23 cellular contexts compared by ENCODE assay signal in the genomic region with DNA sequence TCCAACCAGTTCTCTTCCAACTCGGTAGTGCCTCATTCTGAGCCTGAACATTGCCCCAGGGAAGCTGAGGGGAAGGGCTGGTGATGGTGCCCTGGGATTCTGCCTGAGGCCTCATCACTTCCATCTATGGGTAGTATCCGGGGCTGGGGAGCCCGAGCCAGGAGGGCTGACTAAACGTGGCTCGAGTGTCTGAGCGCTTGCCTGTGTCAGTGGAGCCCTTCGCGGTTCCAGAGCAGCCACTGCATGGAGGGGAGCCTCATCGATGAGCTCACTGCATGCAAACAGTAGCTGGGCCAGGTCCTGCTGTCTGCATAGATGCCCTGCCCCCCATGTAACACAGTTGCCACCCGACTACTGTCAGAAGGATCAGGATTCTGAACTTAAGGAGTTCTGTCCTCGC.
DNase-seq lines count a peak whose midpoint lies in the region; ATAC-seq and TF ChIP-seq lines count a peak whose summit lies in the region.
"Had no signal": no experiment of that assay in that cellular context is flagged by ENCODE, and none has a peak within 500 bp of the region (broad histone marks: within the 10 kb centered on the region; RNA-seq: fewer than 3 reads in every experiment).

No MANE protein-coding gene starts in this region.

- H2BK120ac ChIP-seq in trophoblast cell (ENCODE audit: insufficient read depth, low read length, poor library complexity): no peak overlapping the region

- H3K36me3 Mint-ChIP-seq in HFFc6 (ENCODE audit: low read depth): peaks cover 7% of the 10 kb centered on the region
- H3K36me3 Mint-ChIP-seq in CD4-positive, alpha-beta T cell (ENCODE audit: low read depth): no peaks in the 10 kb centered on the region
- H3K36me3 Mint-ChIP-seq: naive thymus-derived CD4-positive, alpha-beta T cell had no signal

- H3K79me1 ChIP-seq in trophoblast cell (ENCODE audit: low read length): no peaks in the 10 kb centered on the region

- intact Hi-C loops in CD4-positive, alpha-beta T cell (cut with DNase I, micrococcal nuclease): no loop called here

- H3K9ac ChIP-seq in trophoblast cell (ENCODE audit: low read length): no peak overlapping the region
- H3K9ac ChIP-seq: BLaER1 treated with 17β-estradiol and CSF1 and Interleukin-3, amounts not matched to agents 10 nM and 100 nM; parathyroid adenoma had no signal

- no peak overlapping the region for H2AFZ ChIP-seq in trophoblast cell (ENCODE audit: insufficient read depth, low read length, poor library complexity)
- H2AFZ ChIP-seq: parathyroid adenoma had no signal

- H3K4me3 ChIP-seq in brain microvascular endothelial cell (ENCODE audit: low read depth, low read length) (no peak overlapping the region), trophoblast cell (ENCODE audit: low read depth, low read length) (peak overlapping the region; percentile 11)
- H3K4me3 ChIP-seq: BLaER1 treated with 17β-estradiol and CSF1 and Interleukin-3, amounts not matched to agents 10 nM and 100 nM; breast epithelium; colonic mucosa; Peyer's patch; SK-N-MC; tibial nerve had no signal

- H3K23ac ChIP-seq in trophoblast cell (ENCODE audit: low read length): no peak overlapping the region

- no peak overlapping the region for H3K4me2 ChIP-seq in trophoblast cell (ENCODE audit: low read length)
- H3K4me2 ChIP-seq: BLaER1 treated with 17β-estradiol and CSF1 and Interleukin-3, amounts not matched to agents 10 nM and 100 nM had no signal

- WGBS in trophoblast cell (ENCODE audit: extremely low coverage, insufficient coverage, insufficient read length): no CpG with 5 or more reads among the region's 11 CpGs

- H3K27me3 ChIP-seq in brain microvascular endothelial cell (replicated peaks): no peaks in the 10 kb centered on the region
- no peaks in the 10 kb centered on the region for H3K27me3 ChIP-seq in trophoblast cell (ENCODE audit: insufficient read depth, low read length)
- H3K27me3 ChIP-seq in CD4-positive, alpha-beta T cell (ENCODE audit: control insufficient read depth, insufficient read depth, low read length): peaks cover 16% of the 10 kb centered on the region
- H3K27me3 ChIP-seq: breast epithelium, Peyer's patch, tibial nerve had no signal

- POLR2A ChIA-PET in CD4-positive, alpha-beta T cell (lab: Charles Lee): no interaction called here

- CTCF ChIA-PET in CD4-positive, alpha-beta T cell (lab: Charles Lee): no interaction called here

- H3K9me3 ChIP-seq in trophoblast cell (ENCODE audit: insufficient read depth, low read depth, low read length): no peaks in the 10 kb centered on the region
- no peaks in the 10 kb centered on the region for H3K9me3 ChIP-seq in CD4-positive, alpha-beta T cell (ENCODE audit: control insufficient read depth, low read length)
- H3K9me3 ChIP-seq: BLaER1 treated with 17β-estradiol and CSF1 and Interleukin-3, amounts not matched to agents 10 nM and 100 nM; breast epithelium; colonic mucosa; Peyer's patch; tibial nerve had no signal

- H3K27ac Mint-ChIP-seq in HFFc6: peak overlapping the region; percentile 78
- H3K27ac Mint-ChIP-seq in CD4-positive, alpha-beta T cell: no peak overlapping the region
- H3K27ac Mint-ChIP-seq: activated naive CD8-positive, alpha-beta T cell treated with anti-CD3 and anti-CD28 coated beads, Interleukin-2, amount 50 U/mL, for 24 hours; naive thymus-derived CD4-positive, alpha-beta T cell; stimulated activated naive CD8-positive, alpha-beta T cell treated with anti-CD3 and anti-CD28 coated beads, Interleukin-15, Interleukin-2, amounts not matched to agents 100 ng/mL and 50 ng/mL, for 24 hours had no signal

- peak overlapping the region; percentile 57 for H3K4me3 Mint-ChIP-seq in HFFc6
- H3K4me3 Mint-ChIP-seq in CD4-positive, alpha-beta T cell: no peak overlapping the region
- H3K4me3 Mint-ChIP-seq: activated naive CD8-positive, alpha-beta T cell treated with anti-CD3 and anti-CD28 coated beads, Interleukin-2, amount 50 U/mL, for 24 hours; naive thymus-derived CD4-positive, alpha-beta T cell; stimulated activated naive CD8-positive, alpha-beta T cell treated with anti-CD3 and anti-CD28 coated beads, Interleukin-15, Interleukin-2, amounts not matched to agents 100 ng/mL and 50 ng/mL, for 24 hours had no signal

- H3K27ac ChIP-seq in brain microvascular endothelial cell (no peak overlapping the region), trophoblast cell (ENCODE audit: low read depth, low read length) (no peak overlapping the region)
- H3K27ac ChIP-seq in CD4-positive, alpha-beta T cell (ENCODE audit: low read depth, low read length): no peak overlapping the region
- H3K27ac ChIP-seq: BLaER1 treated with 17β-estradiol and CSF1 and Interleukin-3, amounts not matched to agents 10 nM and 100 nM; breast epithelium; colonic mucosa; parathyroid adenoma; Peyer's patch; SK-N-MC; tibial nerve had no signal

- no peaks in the 10 kb centered on the region for H3K9me3 Mint-ChIP-seq in HFFc6
- no peaks in the 10 kb centered on the region for H3K9me3 Mint-ChIP-seq in CD4-positive, alpha-beta T cell
- H3K9me3 Mint-ChIP-seq: activated naive CD8-positive, alpha-beta T cell treated with anti-CD3 and anti-CD28 coated beads, Interleukin-2, amount 50 U/mL, for 24 hours; naive thymus-derived CD4-positive, alpha-beta T cell had no signal

- in situ Hi-C loops in brain microvascular endothelial cell (cut with HindIII; ENCODE audit: low pct_ligation_motif_present, low sequenced_read_pairs): no loop called here

- no peak overlapping the region for H3K18ac ChIP-seq in trophoblast cell (ENCODE audit: low read length)

- H3K4me1 ChIP-seq in trophoblast cell (ENCODE audit: control insufficient read depth in 1 of 2, insufficient read depth in 2 of 2, low read length in 2 of 2): peaks cover 13 to 23% of the 10 kb centered on the region in 2 experiments
- H3K4me1 ChIP-seq: parathyroid adenoma had no signal

- ATAC-seq in CD4-positive, alpha-beta T cell (ENCODE audit: poor library complexity): no peak
- no peak for ATAC-seq in GM19467 (IDR thresholded peaks at IDR 0.05; ENCODE audit: unreplicated experiment)
- ATAC-seq: activated naive CD8-positive, alpha-beta T cell treated with anti-CD3 and anti-CD28 coated beads, Interleukin-2, amount 50 U/mL, for 24 hours; naive thymus-derived CD4-positive, alpha-beta T cell had no signal

- peaks cover 9% of the 10 kb centered on the region for H3K27me3 Mint-ChIP-seq in HFFc6 (ENCODE audit: insufficient read depth)
- H3K27me3 Mint-ChIP-seq in CD4-positive, alpha-beta T cell: peaks cover 33% of the 10 kb centered on the region

- H3K4ac ChIP-seq in trophoblast cell (ENCODE audit: low read depth, low read length): no peak overlapping the region

- H2BK12ac ChIP-seq in trophoblast cell (ENCODE audit: low read length): no peak overlapping the region

- H3K14ac ChIP-seq in trophoblast cell (ENCODE audit: low read length): no peak overlapping the region

- H2AK5ac ChIP-seq in trophoblast cell (ENCODE audit: low read length): no peak overlapping the region

- TF ChIP-seq CTCF in HFFc6 (IDR thresholded peaks at IDR 0.05) (no peak), brain microvascular endothelial cell (IDR thresholded peaks at IDR 0.05; ENCODE audit: low read depth, low read length, missing control alignments) (no peak)
- TF ChIP-seq CTCF in CD4-positive, alpha-beta T cell (IDR thresholded peaks at IDR 0.05): no peak

- H2BK5ac ChIP-seq in trophoblast cell (ENCODE audit: low read depth, low read length, poor library complexity): no peak overlapping the region

- no peak overlapping the region for H4K12ac ChIP-seq in trophoblast cell (ENCODE audit: low read depth, low read length)

- DNase-seq in AG08395 (ENCODE audit: low spot score) (peak; percentile 37), HFFc6 (peak; percentile 69), brain microvascular endothelial cell (peak; percentile 49), trophoblast cell (peak; percentile 82 to 84), NCI-H1105 (lab: John Stamatoyannopoulos, UW) (no peak), medulla oblongata (ENCODE audit: extremely low spot score) (no peak)
- no peak for DNase-seq in CD4-positive, alpha-beta T cell
- DNase-seq: activated CD4-positive, alpha-beta T cell treated with anti-CD3 and anti-CD28 coated beads, Interleukin-2, amount 50 U/mL, for 4 hours; activated CD8-positive, alpha-beta memory T cell treated with anti-CD3 and anti-CD28 coated beads, Interleukin-2, amount 50 U/mL, for 48 hours; activated naive CD8-positive, alpha-beta T cell treated with anti-CD3 and anti-CD28 coated beads, Interleukin-2, amount 50 U/mL, for 24 hours; colonic mucosa; glutamatergic neuron; naive thymus-derived CD4-positive, alpha-beta T cell; NCI-H510A treated with DMSO at 0.1 percent for 48 hours; T-helper 2 cell had no signal

- H4K8ac ChIP-seq in trophoblast cell (ENCODE audit: low read depth, low read length): no peak overlapping the region

- H3K4me1 Mint-ChIP-seq in HFFc6 (ENCODE audit: low read depth): peaks cover 98% of the 10 kb centered on the region
- no peaks in the 10 kb centered on the region for H3K4me1 Mint-ChIP-seq in CD4-positive, alpha-beta T cell (ENCODE audit: low read depth)
- H3K4me1 Mint-ChIP-seq: activated naive CD8-positive, alpha-beta T cell treated with anti-CD3 and anti-CD28 coated beads, Interleukin-2, amount 50 U/mL, for 24 hours had no signal

- no peak overlapping the region for H4K91ac ChIP-seq in trophoblast cell (ENCODE audit: low read depth, low read length)

- H3K79me2 ChIP-seq in trophoblast cell (ENCODE audit: control insufficient read depth, insufficient read depth, low read length, poor library complexity): no peaks in the 10 kb centered on the region
- H3K79me2 ChIP-seq: parathyroid adenoma had no signal

- no peaks in the 10 kb centered on the region for H3K36me3 ChIP-seq in brain microvascular endothelial cell (replicated peaks)
- no peaks in the 10 kb centered on the region for H3K36me3 ChIP-seq in trophoblast cell (ENCODE audit: control insufficient read depth in 1 of 2, insufficient read depth in 2 of 2, low read length in 2 of 2)
- H3K36me3 ChIP-seq: BLaER1 treated with 17β-estradiol and CSF1 and Interleukin-3, amounts not matched to agents 10 nM and 100 nM; breast epithelium; colonic mucosa; Peyer's patch; tibial nerve had no signal

Comparison
In these comparisons a context has a peak if more than half of its experiments do, and no peak if none do; other contexts are left out.
1. DNase-seq: peak in AG08395 (single experiment), HFFc6 (single experiment), brain microvascular endothelial cell (single experiment) and trophoblast cell (2 of 2); none in CD4-positive, alpha-beta T cell (0 of 10), NCI-H1105 (single experiment) and medulla oblongata (single experiment).